Comparison of ENCODE assay signal across 25 cellular contexts in genomic region chr12:125104978-125105377, GRCh38.
"Had no signal": no experiment of that assay in that cellular context is flagged by ENCODE, and none has a peak within 500 bp of the region (broad histone marks: within the 10 kb centered on the region; RNA-seq: fewer than 3 reads in every experiment).

No MANE protein-coding gene starts in this region.

- H3K36me3 ChIP-seq: uterus had no signal

- H3K4me1 ChIP-seq: gastroesophageal sphincter, left ventricle myocardium inferior, psoas muscle, right lobe of liver, spleen, tibial artery, upper lobe of left lung, uterus had no signal

- H3K27ac ChIP-seq: dorsolateral prefrontal cortex, epithelial cell of prostate, esophagus squamous epithelium, gastroesophageal sphincter, left ventricle myocardium inferior, neutrophil, psoas muscle, right lobe of liver, spleen, tibial artery, upper lobe of left lung, uterus had no signal

- H3K27me3 ChIP-seq: dorsolateral prefrontal cortex, esophagus squamous epithelium, gastroesophageal sphincter, neutrophil, right lobe of liver, spleen, tibial artery, upper lobe of left lung, uterus had no signal

- ATAC-seq: gastroesophageal sphincter; left cardiac atrium; psoas muscle; right lobe of liver; stimulated activated memory B cell treated with anti-CD40 and anti-IgM and Interleukin-4, amounts not matched to agents 10 μg/mL and 1 μg/mL and 100 μg/mL, for 72 hours had no signal

- FAIRE-seq: kidney had no signal

- H3K4me3 ChIP-seq: dorsolateral prefrontal cortex, esophagus squamous epithelium, gastroesophageal sphincter, left ventricle myocardium inferior, lung, psoas muscle, right lobe of liver, spleen, tibial artery, upper lobe of left lung, uterus had no signal

- DNase-seq: cortex of kidney; dorsolateral prefrontal cortex; effector memory CD4-positive, alpha-beta T cell; esophagus squamous epithelium; foreskin fibroblast; glutamatergic neuron; kidney; left cardiac atrium; left ventricle myocardium inferior; mesenchymal stem cell; naive B cell; psoas muscle; right lobe of liver; spleen; stimulated activated CD4-positive, alpha-beta T cell treated with anti-CD3 and anti-CD28 coated beads, Interleukin-15, amount 100 ng/mL, for 24 hours; stimulated activated CD4-positive, alpha-beta T cell treated with anti-CD3 and anti-CD28 coated beads, Interleukin-1b, Interleukin-23, amount 100 ng/mL, for 48 hours; stimulated activated CD4-positive, alpha-beta T cell treated with anti-CD3 and anti-CD28 coated beads, Interleukin-4, amount 100 ng/mL, for 24 hours; tibial artery; upper lobe of left lung; uterus had no signal

- H3K9me3 ChIP-seq: esophagus squamous epithelium, gastroesophageal sphincter, left ventricle myocardium inferior, neutrophil, psoas muscle, right lobe of liver, spleen, tibial artery, upper lobe of left lung, uterus had no signal
